In genomic region chr2:173854840-173855239, GRCh38 we compare ENCODE assay signal across 12 cellular contexts.
A peak's percentile ranks its signal among the peaks of the same experiment; 100 is the strongest.
DNase-seq lines count a peak whose midpoint lies in the region; ATAC-seq and TF ChIP-seq lines count a peak whose summit lies in the region.
"Had no signal": no experiment of that assay in that cellular context is flagged by ENCODE, and none has a peak within 500 bp of the region (broad histone marks: within the 10 kb centered on the region; RNA-seq: fewer than 3 reads in every experiment).

No MANE protein-coding gene starts in this region.

- intact Hi-C loops in Right ventricle myocardium inferior (cut with DNase I) (no loop called here), cardiac septum (cut with DNase I) (no loop called here), PC-9 (cut with micrococcal nuclease; ENCODE audit: unreplicated experiment) (no loop called here)
- intact Hi-C loops in activated T-helper 1 cell treated with anti-CD3 and anti-CD28 coated beads, Interleukin-12 subunit alpha, Interleukin-12 subunit beta, Interleukin-2, Interleukin-4 antibody, amounts not matched to agents 30 ng/mL and 10 ng/mL and 1 ng/mL, durations not matched to agents 14 hours and 24 hours and 36 hours (cut with micrococcal nuclease) = no loop called here

- H3K27ac Mint-ChIP-seq in activated T-helper 1 cell treated with anti-CD3 and anti-CD28 coated beads, Interleukin-12 subunit alpha, Interleukin-12 subunit beta, Interleukin-2, Interleukin-4 antibody, amounts not matched to agents 30 ng/mL and 10 ng/mL and 1 ng/mL, durations not matched to agents 14 hours and 24 hours and 36 hours = no peak overlapping the region
- H3K27ac Mint-ChIP-seq: B cell had no signal

- no peak for TF ChIP-seq CTCF in PC-9 (conservative IDR thresholded peaks at IDR 0.05)
- no peak for TF ChIP-seq CTCF in fibroblast of pulmonary artery (IDR thresholded peaks at IDR 0.05; ENCODE audit: low read length, missing control alignments)

- no peak overlapping the region for H3K4me2 ChIP-seq in PC-9

- no peaks in the 10 kb centered on the region for H3K9me2 ChIP-seq in PC-9 (ENCODE audit: insufficient read depth)

- POLR2A ChIA-PET in PC-9 (lab: Charles Lee; ENCODE audit: unreplicated experiment) = no interaction called here

- no TSS peak for BruUV-seq in PC-9 (replicated peaks; lab: Mats Ljungman, UMichigan)

- H3K4me3 ChIP-seq in PC-9 = no peak overlapping the region
- no peak overlapping the region for H3K4me3 ChIP-seq in fibroblast of pulmonary artery (replicated peaks; ENCODE audit: low read depth, low read length)
- H3K4me3 ChIP-seq: upper lobe of right lung had no signal

- H3K4me1 ChIP-seq in PC-9 (replicated peaks; ENCODE audit: insufficient read depth) = no peaks in the 10 kb centered on the region
- H3K4me1 ChIP-seq: upper lobe of right lung had no signal

- no peaks in the 10 kb centered on the region for H4K20me1 ChIP-seq in PC-9 (ENCODE audit: insufficient read depth)

- H3K9me3 Mint-ChIP-seq in activated T-helper 1 cell treated with anti-CD3 and anti-CD28 coated beads, Interleukin-12 subunit alpha, Interleukin-12 subunit beta, Interleukin-2, Interleukin-4 antibody, amounts not matched to agents 30 ng/mL and 10 ng/mL and 1 ng/mL, durations not matched to agents 14 hours and 24 hours and 36 hours = no peaks in the 10 kb centered on the region
- H3K9me3 Mint-ChIP-seq: central memory CD8-positive, alpha-beta T cell had no signal

- H3K79me2 ChIP-seq in PC-9 (ENCODE audit: low read depth) = no peaks in the 10 kb centered on the region

- H3K4me3 Mint-ChIP-seq in activated T-helper 1 cell treated with anti-CD3 and anti-CD28 coated beads, Interleukin-12 subunit alpha, Interleukin-12 subunit beta, Interleukin-2, Interleukin-4 antibody, amounts not matched to agents 30 ng/mL and 10 ng/mL and 1 ng/mL, durations not matched to agents 14 hours and 24 hours and 36 hours = no peak overlapping the region
- H3K4me3 Mint-ChIP-seq: B cell; central memory CD8-positive, alpha-beta T cell had no signal

- peak; percentile 63 for ATAC-seq in Right ventricle myocardium inferior
- no peak for ATAC-seq in GM21423 (IDR thresholded peaks at IDR 0.05; ENCODE audit: unreplicated experiment)
- ATAC-seq: upper lobe of right lung had no signal

- CTCF ChIA-PET in PC-9 (lab: Charles Lee) = no interaction called here

- H3K27ac ChIP-seq in PC-9 = no peak overlapping the region
- H3K27ac ChIP-seq: upper lobe of right lung had no signal

- no peaks in the 10 kb centered on the region for H3K36me3 Mint-ChIP-seq in activated T-helper 1 cell treated with anti-CD3 and anti-CD28 coated beads, Interleukin-12 subunit alpha, Interleukin-12 subunit beta, Interleukin-2, Interleukin-4 antibody, amounts not matched to agents 30 ng/mL and 10 ng/mL and 1 ng/mL, durations not matched to agents 14 hours and 24 hours and 36 hours (ENCODE audit: low read depth)

- H3K4me1 Mint-ChIP-seq in activated T-helper 1 cell treated with anti-CD3 and anti-CD28 coated beads, Interleukin-12 subunit alpha, Interleukin-12 subunit beta, Interleukin-2, Interleukin-4 antibody, amounts not matched to agents 30 ng/mL and 10 ng/mL and 1 ng/mL, durations not matched to agents 14 hours and 24 hours and 36 hours (ENCODE audit: low read depth) = peaks cover 13% of the 10 kb centered on the region
- H3K4me1 Mint-ChIP-seq: central memory CD8-positive, alpha-beta T cell had no signal

- no peak for DNase-seq in Right ventricle myocardium inferior (ENCODE audit: missing footprints)
- no peak for DNase-seq in cardiac septum (ENCODE audit: low spot score)
- peak; percentile 14 to 76 for DNase-seq in PC-9
- DNase-seq in fibroblast of pulmonary artery (ENCODE audit: low read depth) = peak; percentile 42
- DNase-seq in activated T-helper 1 cell treated with anti-CD3 and anti-CD28 coated beads, Interleukin-12 subunit alpha, Interleukin-12 subunit beta, Interleukin-2, Interleukin-4 antibody, amounts not matched to agents 30 ng/mL and 10 ng/mL and 1 ng/mL, durations not matched to agents 14 hours and 24 hours and 36 hours (ENCODE audit: low spot score) = no peak
- DNase-seq in midbrain (lab: John Stamatoyannopoulos, UW) = no peak
- DNase-seq in stimulated activated CD8-positive, alpha-beta memory T cell treated with anti-CD3 and anti-CD28 coated beads, Interleukin-4, amount 100 ng/mL, for 48 hours = no peak
- DNase-seq: NCI-H1105, upper lobe of right lung had no signal

- H3K9me3 ChIP-seq in PC-9 (ENCODE audit: insufficient read depth, low read depth) = no peaks in the 10 kb centered on the region
- H3K9me3 ChIP-seq: upper lobe of right lung had no signal

- H2AFZ ChIP-seq in PC-9 = no peak overlapping the region

- H3F3A ChIP-seq in PC-9 (ENCODE audit: insufficient read depth, low read depth) = no peaks in the 10 kb centered on the region

- peaks cover 5% of the 10 kb centered on the region for H3K27me3 Mint-ChIP-seq in activated T-helper 1 cell treated with anti-CD3 and anti-CD28 coated beads, Interleukin-12 subunit alpha, Interleukin-12 subunit beta, Interleukin-2, Interleukin-4 antibody, amounts not matched to agents 30 ng/mL and 10 ng/mL and 1 ng/mL, durations not matched to agents 14 hours and 24 hours and 36 hours (ENCODE audit: insufficient read depth)

- no peaks in the 10 kb centered on the region for H3K36me3 ChIP-seq in PC-9 (ENCODE audit: low read depth)
- H3K36me3 ChIP-seq: upper lobe of right lung had no signal

- H3K27me3 ChIP-seq in PC-9 (ENCODE audit: insufficient read depth, low read depth) = peaks cover under 1% of the 10 kb centered on the region; the same call in 1 of the 2 replicates
- H3K27me3 ChIP-seq: upper lobe of right lung had no signal

Comparison
In these comparisons a context has a peak if more than half of its experiments do, and no peak if none do; other contexts are left out.
1. DNase-seq: peak in PC-9 (2 of 2) and fibroblast of pulmonary artery (single experiment); none in Right ventricle myocardium inferior (single experiment), cardiac septum (single experiment), activated T-helper 1 cell treated with anti-CD3 and anti-CD28 coated beads, Interleukin-12 subunit alpha, Interleukin-12 subunit beta, Interleukin-2, Interleukin-4 antibody, amounts not matched to agents 30 ng/mL and 10 ng/mL and 1 ng/mL, durations not matched to agents 14 hours and 24 hours and 36 hours (single experiment), midbrain (single experiment) and stimulated activated CD8-positive, alpha-beta memory T cell treated with anti-CD3 and anti-CD28 coated beads, Interleukin-4, amount 100 ng/mL, for 48 hours (single experiment).